Comparison of ENCODE assay signal across 20 cellular contexts in the genomic region with DNA sequence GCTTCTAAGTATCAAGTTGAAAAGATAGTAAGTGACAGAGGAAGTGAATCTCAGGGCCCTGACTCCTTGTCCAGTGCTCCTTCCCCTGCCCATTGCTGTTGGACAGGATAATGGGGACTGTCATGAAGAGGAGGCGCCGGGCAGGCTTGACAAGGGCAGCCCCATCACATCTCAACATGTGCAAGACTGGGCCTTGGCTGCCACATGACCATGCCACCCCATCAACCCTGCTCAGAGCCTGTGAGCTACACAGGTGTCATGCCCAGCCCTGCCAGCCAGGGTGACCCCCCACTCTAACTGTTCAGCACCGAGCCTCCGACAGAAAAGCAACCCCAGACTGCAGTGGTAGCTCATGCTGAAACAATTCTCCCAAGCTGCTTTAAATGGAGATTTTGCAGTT.
A peak's percentile ranks its signal among the peaks of the same experiment; 100 is the strongest.
DNase-seq lines count a peak whose midpoint lies in the region; ATAC-seq and TF ChIP-seq lines count a peak whose summit lies in the region.
"Had no signal": no experiment of that assay in that cellular context is flagged by ENCODE, and none has a peak within 500 bp of the region (broad histone marks: within the 10 kb centered on the region; RNA-seq: fewer than 3 reads in every experiment).

No MANE protein-coding gene starts in this region.

- no peak for DNase-seq in NT2/D1 (ENCODE audit: low read depth, low spot score)
- no peak for DNase-seq in naive thymus-derived CD4-positive, alpha-beta T cell
- peak; percentile 9 for DNase-seq in retina
- peak; percentile 61 for DNase-seq in spleen
- no peak for DNase-seq in activated naive CD4-positive, alpha-beta T cell treated with Interleukin-2 at 50 U/mL for 16 hours
- DNase-seq in tibial nerve (ENCODE audit: low spot score in 2 of 2): no peak
- DNase-seq in mesenchymal stem cell: no peak
- no peak for DNase-seq in activated naive CD8-positive, alpha-beta T cell treated with anti-CD3 and anti-CD28 coated beads for 36 hours
- DNase-seq: Caco-2; CD4-positive, CD25-positive, alpha-beta regulatory T cell; CD8-positive, alpha-beta T cell; DMS153; DND-41; GOT3; HFFc6 had no signal

- H4K8ac ChIP-seq in mesenchymal stem cell (ENCODE audit: low read length): no peak overlapping the region

- TF ChIP-seq CTCF in spleen (IDR thresholded peaks at IDR 0.05 in 8 of 11, conservative IDR thresholded peaks at IDR 0.05 in 3 of 11) (no peak), tibial nerve (IDR thresholded peaks at IDR 0.05) (no peak)

- TF ChIP-seq POLR2A in spleen (IDR thresholded peaks at IDR 0.05): no peak
- TF ChIP-seq POLR2A in tibial nerve (IDR thresholded peaks at IDR 0.05): no peak

- no peak overlapping the region for H4K91ac ChIP-seq in mesenchymal stem cell (ENCODE audit: low read length)

- H2BK15ac ChIP-seq in mesenchymal stem cell (ENCODE audit: low read depth, poor library complexity, severe bottlenecking): no peak overlapping the region

- H3K27ac Mint-ChIP-seq in naive thymus-derived CD4-positive, alpha-beta T cell: no peak overlapping the region
- no peak overlapping the region for H3K27ac Mint-ChIP-seq in activated naive CD8-positive, alpha-beta T cell treated with anti-CD3 and anti-CD28 coated beads for 36 hours
- H3K27ac Mint-ChIP-seq: B cell; CD8-positive, alpha-beta T cell; HFFc6 had no signal

- no peak overlapping the region for H2BK120ac ChIP-seq in mesenchymal stem cell (ENCODE audit: low read depth, low read length)

- no peaks in the 10 kb centered on the region for H3K27me3 ChIP-seq in NT2/D1 (ENCODE audit: insufficient read depth, insufficient read length)
- H3K27me3 ChIP-seq in naive thymus-derived CD4-positive, alpha-beta T cell (ENCODE audit: control insufficient read depth in 2 of 2, insufficient read depth in 2 of 2, low read length in 2 of 2): no peaks in the 10 kb centered on the region
- H3K27me3 ChIP-seq in spleen (replicated peaks in 1 of 7): no peaks in the 10 kb centered on the region
- H3K27me3 ChIP-seq in tibial nerve: no peaks in the 10 kb centered on the region
- peaks cover 16 to 30% of the 10 kb centered on the region in 2 experiments for H3K27me3 ChIP-seq in mesenchymal stem cell (ENCODE audit: control insufficient read depth in 1 of 2, insufficient read depth in 1 of 2, low read length in 2 of 2)
- H3K27me3 ChIP-seq: BLaER1 had no signal

- H3K79me1 ChIP-seq in mesenchymal stem cell (replicated peaks; ENCODE audit: low read length, poor library complexity, severe bottlenecking): peaks cover 1% of the 10 kb centered on the region

- no peak overlapping the region for H3K4ac ChIP-seq in mesenchymal stem cell (ENCODE audit: low read depth in 1 of 2, low read length in 2 of 2)

- intact Hi-C loops in naive thymus-derived CD4-positive, alpha-beta T cell (cut with micrococcal nuclease): no loop called here
- intact Hi-C loops in spleen (cut with DNase I; ENCODE audit: low total_unique reads): no loop called here

- H3K4me3 ChIP-seq in NT2/D1 (ENCODE audit: insufficient read length, low read depth): no peak overlapping the region
- no peak overlapping the region for H3K4me3 ChIP-seq in naive thymus-derived CD4-positive, alpha-beta T cell (ENCODE audit: low read length)
- no peak overlapping the region for H3K4me3 ChIP-seq in spleen
- no peak overlapping the region for H3K4me3 ChIP-seq in tibial nerve
- H3K4me3 ChIP-seq in mesenchymal stem cell (ENCODE audit: insufficient read depth in 1 of 2, low read depth in 1 of 2, low read length in 2 of 2): no peak overlapping the region
- H3K4me3 ChIP-seq: BLaER1, HAP-1 had no signal

- H3K27ac ChIP-seq in naive thymus-derived CD4-positive, alpha-beta T cell (ENCODE audit: low read depth, low read length): no peak overlapping the region
- H3K27ac ChIP-seq in spleen (no peak overlapping the region), tibial nerve (peak overlapping the region in 1 of 4 donors; percentile 40), mesenchymal stem cell (ENCODE audit: low read length, poor library complexity, severe bottlenecking) (no peak overlapping the region)
- H3K27ac ChIP-seq: 22Rv1, BLaER1, C4-2B had no signal

- H2AFZ ChIP-seq in mesenchymal stem cell (ENCODE audit: low read depth, low read length): no peak overlapping the region

- H3K4me1 Mint-ChIP-seq in naive thymus-derived CD4-positive, alpha-beta T cell: peaks cover 0 to 2% (median 0%) of the 10 kb centered on the region in 7 donors
- H3K4me1 Mint-ChIP-seq in activated naive CD8-positive, alpha-beta T cell treated with anti-CD3 and anti-CD28 coated beads for 36 hours: no peaks in the 10 kb centered on the region
- H3K4me1 Mint-ChIP-seq: B cell; CD4-positive, CD25-positive, alpha-beta regulatory T cell had no signal

- H3K4me1 ChIP-seq in NT2/D1 (ENCODE audit: insufficient read depth, insufficient read length) (peaks cover 25% of the 10 kb centered on the region), spleen (no peaks in the 10 kb centered on the region), tibial nerve (peaks cover 0 to 28% (median 3%) of the 10 kb centered on the region in 4 donors), mesenchymal stem cell (ENCODE audit: control insufficient read depth, insufficient read depth, low read depth, low read length) (peaks cover 5% of the 10 kb centered on the region)
- H3K4me1 ChIP-seq in naive thymus-derived CD4-positive, alpha-beta T cell (ENCODE audit: control insufficient read depth in 2 of 2, insufficient read depth in 2 of 2, low read length in 2 of 2): no peaks in the 10 kb centered on the region
- H3K4me1 ChIP-seq: Caco-2 had no signal

- H3K36me3 Mint-ChIP-seq in naive thymus-derived CD4-positive, alpha-beta T cell: peaks cover 0 to 3% (median 0%) of the 10 kb centered on the region in 5 donors
- no peaks in the 10 kb centered on the region for H3K36me3 Mint-ChIP-seq in activated naive CD8-positive, alpha-beta T cell treated with anti-CD3 and anti-CD28 coated beads for 36 hours
- H3K36me3 Mint-ChIP-seq: CD4-positive, CD25-positive, alpha-beta regulatory T cell; CD8-positive, alpha-beta T cell had no signal

- CTCF ChIA-PET in naive thymus-derived CD4-positive, alpha-beta T cell (lab: Charles Lee): no interaction called here

- no peaks in the 10 kb centered on the region for H3K27me3 Mint-ChIP-seq in naive thymus-derived CD4-positive, alpha-beta T cell
- no peaks in the 10 kb centered on the region for H3K27me3 Mint-ChIP-seq in activated naive CD8-positive, alpha-beta T cell treated with anti-CD3 and anti-CD28 coated beads for 36 hours
- H3K27me3 Mint-ChIP-seq: CD4-positive, CD25-positive, alpha-beta regulatory T cell had no signal

- peaks cover 0 to 6% (median 0%) of the 10 kb centered on the region in 11 donors for H3K9me3 Mint-ChIP-seq in naive thymus-derived CD4-positive, alpha-beta T cell
- peaks cover 4% of the 10 kb centered on the region for H3K9me3 Mint-ChIP-seq in activated naive CD8-positive, alpha-beta T cell treated with anti-CD3 and anti-CD28 coated beads for 36 hours

- POLR2A ChIA-PET in naive thymus-derived CD4-positive, alpha-beta T cell (lab: Charles Lee): no interaction called here

- H3K14ac ChIP-seq in mesenchymal stem cell (ENCODE audit: low read length in 2 of 2): no peak overlapping the region

- peaks cover 5% of the 10 kb centered on the region for H3K36me3 ChIP-seq in NT2/D1 (ENCODE audit: insufficient read depth, insufficient read length, low read length)
- no peaks in the 10 kb centered on the region for H3K36me3 ChIP-seq in naive thymus-derived CD4-positive, alpha-beta T cell (ENCODE audit: control insufficient read depth in 2 of 3, insufficient read depth in 3 of 3, low read length in 3 of 3)
- no peaks in the 10 kb centered on the region for H3K36me3 ChIP-seq in spleen
- no peaks in the 10 kb centered on the region for H3K36me3 ChIP-seq in tibial nerve
- H3K36me3 ChIP-seq in mesenchymal stem cell (ENCODE audit: control insufficient read depth in 1 of 2, insufficient read depth in 2 of 2, low read depth in 1 of 2, low read length in 2 of 2): no peaks in the 10 kb centered on the region
- H3K36me3 ChIP-seq: HAP-1 had no signal

- no peak overlapping the region for H2AK5ac ChIP-seq in mesenchymal stem cell (ENCODE audit: low read length, severe bottlenecking)

- peak; percentile 14 for ATAC-seq in naive thymus-derived CD4-positive, alpha-beta T cell
- ATAC-seq: CD8-positive, alpha-beta T cell had no signal

- H3K9me3 ChIP-seq in NT2/D1 (ENCODE audit: insufficient read depth, low read length) (no peaks in the 10 kb centered on the region), spleen (peaks cover 0 to 8% (median 0%) of the 10 kb centered on the region in 8 donors), tibial nerve (no peaks in the 10 kb centered on the region), mesenchymal stem cell (ENCODE audit: control insufficient read depth, low read length) (no peaks in the 10 kb centered on the region)
- H3K9me3 ChIP-seq in naive thymus-derived CD4-positive, alpha-beta T cell (ENCODE audit: control insufficient read depth in 2 of 3, low read length in 3 of 3): no peaks in the 10 kb centered on the region
- H3K9me3 ChIP-seq: Caco-2, HAP-1 had no signal

- H3K23ac ChIP-seq in mesenchymal stem cell (ENCODE audit: low read length in 2 of 2): no peak overlapping the region

- no peak overlapping the region for H2BK12ac ChIP-seq in mesenchymal stem cell (ENCODE audit: low read length in 2 of 2)

- no peak for TF ChIP-seq EP300 in tibial nerve (IDR thresholded peaks at IDR 0.05)

- WGBS in spleen, 5 donors: 92 to 97% (median 96%) methylated on average over 4 of the region's 4 CpGs
- WGBS in tibial nerve, 2 donors: 84 to 97% methylated on average over 4 of the region's 4 CpGs
- 89% methylated on average over 4 of the region's 4 CpGs for WGBS in mesenchymal stem cell

- peak overlapping the region; percentile 46 for H3K9ac ChIP-seq in NT2/D1 (ENCODE audit: insufficient read length, low read depth)
- no peak overlapping the region for H3K9ac ChIP-seq in mesenchymal stem cell (ENCODE audit: low read length)
- H3K9ac ChIP-seq: BLaER1 had no signal

- H3K18ac ChIP-seq in mesenchymal stem cell (ENCODE audit: low read depth in 1 of 2, low read length in 2 of 2): no peak overlapping the region

- no peak overlapping the region for H3K4me3 Mint-ChIP-seq in naive thymus-derived CD4-positive, alpha-beta T cell
- H3K4me3 Mint-ChIP-seq in activated naive CD8-positive, alpha-beta T cell treated with anti-CD3 and anti-CD28 coated beads for 36 hours: no peak overlapping the region
- H3K4me3 Mint-ChIP-seq: B cell; CD4-positive, CD25-positive, alpha-beta regulatory T cell; CD8-positive, alpha-beta T cell; HFFc6 had no signal

- H3K4me2 ChIP-seq in mesenchymal stem cell (ENCODE audit: low read length, poor library complexity, severe bottlenecking): no peak overlapping the region
- H3K4me2 ChIP-seq: BLaER1 had no signal

- no peak overlapping the region for H2BK5ac ChIP-seq in mesenchymal stem cell (ENCODE audit: low read depth, low read length, poor library complexity, severe bottlenecking)

Comparison
In these comparisons a context has a peak if more than half of its experiments do, and no peak if none do; other contexts are left out.
1. DNase-seq: peak in retina (single experiment) and spleen (single experiment); none in NT2/D1 (single experiment), naive thymus-derived CD4-positive, alpha-beta T cell (0 of 9), activated naive CD4-positive, alpha-beta T cell treated with Interleukin-2 at 50 U/mL for 16 hours (single experiment), tibial nerve (0 of 2), mesenchymal stem cell (single experiment) and activated naive CD8-positive, alpha-beta T cell treated with anti-CD3 and anti-CD28 coated beads for 36 hours (single experiment).